Comparison of ENCODE assay signal across 14 cellular contexts in the genomic region with DNA sequence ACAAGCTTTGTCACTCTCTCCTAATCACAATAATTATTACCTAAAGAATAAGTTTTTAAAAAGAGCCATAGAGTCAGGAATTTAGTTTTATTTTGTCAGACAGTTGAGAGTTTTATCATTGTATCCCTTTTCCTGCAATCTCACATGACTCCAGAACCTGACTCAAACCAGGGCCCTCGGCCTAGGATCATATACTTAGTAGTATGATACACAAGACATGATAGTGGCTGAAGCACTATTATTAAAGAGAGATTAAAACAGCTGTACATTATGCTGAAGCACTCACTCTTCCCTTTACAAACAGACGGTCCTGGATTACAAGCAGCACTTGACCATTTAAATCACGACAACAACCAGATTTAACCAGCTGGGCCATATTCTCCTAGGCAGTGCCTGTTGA. TPM values are rescaled to one million over a fixed set of nuclear protein-coding genes. Genes with fewer than 3 reads are reported as not detected.
"Had no signal": no experiment of that assay in that cellular context is flagged by ENCODE, and none has a peak within 500 bp of the region (broad histone marks: within the 10 kb centered on the region; RNA-seq: fewer than 3 reads in every experiment).

No MANE protein-coding gene starts in this region.

- H3K9me3 ChIP-seq: colonic mucosa, esophagus muscularis mucosa, ovary had no signal

- ATAC-seq: left lobe of liver; stimulated activated effector memory CD8-positive, alpha-beta T cell treated with anti-CD3 and anti-CD28 coated beads, Interleukin-12 subunit alpha, Interleukin-12 subunit beta, amount 100 ng/mL, for 72 hours had no signal

- H3K27ac ChIP-seq: colonic mucosa, esophagus muscularis mucosa, hepatocyte, neural progenitor cell, ovary had no signal

- H3K4me1 ChIP-seq: colonic mucosa, esophagus muscularis mucosa had no signal

- H3K27me3 ChIP-seq: colonic mucosa, esophagus muscularis mucosa, hepatocyte, ovary had no signal

- DNase-seq: activated CD4-positive, alpha-beta T cell treated with anti-CD3 and anti-CD28 coated beads, Interleukin-2, amount 10 ng/mL, durations not matched to agents 7 days and 5 days; activated CD4-positive, CD25-positive, alpha-beta regulatory T cell; activated naive CD4-positive, alpha-beta T cell; activated naive CD8-positive, alpha-beta T cell treated with anti-CD3 and anti-CD28 coated beads, Interleukin-2, amount 10 ng/mL, durations not matched to agents 7 days and 5 days; central memory CD4-positive, alpha-beta T cell; colonic mucosa; mammary epithelial cell; ovary had no signal

- H3K4me3 ChIP-seq: colonic mucosa, esophagus muscularis mucosa, hepatocyte, neural progenitor cell, ovary had no signal

- H3K36me3 ChIP-seq: colonic mucosa, esophagus muscularis mucosa, neural progenitor cell, ovary had no signal

RNA-seq across cellular contexts. Expression of a gene that starts 44.1 kb away (rescaled TPM):
- total RNA-seq: activated CD4-positive, alpha-beta T cell treated with anti-CD3 and anti-CD28 coated beads, Interleukin-2, amount 10 ng/mL, durations not matched to agents 7 days and 5 days; activated naive CD8-positive, alpha-beta T cell treated with anti-CD3 and anti-CD28 coated beads, Interleukin-2, amount 10 ng/mL, durations not matched to agents 7 days and 5 days; activated T-helper 1 cell treated with anti-CD3 and anti-CD28 coated beads, Interleukin-12 subunit alpha, Interleukin-12 subunit beta, Interleukin-2, Interleukin-4 antibody, amounts not matched to agents 30 ng/mL and 10 ng/mL and 1 ng/mL, durations not matched to agents 14 hours and 24 hours and 36 hours had no signal
